ENCODE assay signal across 8 cellular contexts in the genomic region with DNA sequence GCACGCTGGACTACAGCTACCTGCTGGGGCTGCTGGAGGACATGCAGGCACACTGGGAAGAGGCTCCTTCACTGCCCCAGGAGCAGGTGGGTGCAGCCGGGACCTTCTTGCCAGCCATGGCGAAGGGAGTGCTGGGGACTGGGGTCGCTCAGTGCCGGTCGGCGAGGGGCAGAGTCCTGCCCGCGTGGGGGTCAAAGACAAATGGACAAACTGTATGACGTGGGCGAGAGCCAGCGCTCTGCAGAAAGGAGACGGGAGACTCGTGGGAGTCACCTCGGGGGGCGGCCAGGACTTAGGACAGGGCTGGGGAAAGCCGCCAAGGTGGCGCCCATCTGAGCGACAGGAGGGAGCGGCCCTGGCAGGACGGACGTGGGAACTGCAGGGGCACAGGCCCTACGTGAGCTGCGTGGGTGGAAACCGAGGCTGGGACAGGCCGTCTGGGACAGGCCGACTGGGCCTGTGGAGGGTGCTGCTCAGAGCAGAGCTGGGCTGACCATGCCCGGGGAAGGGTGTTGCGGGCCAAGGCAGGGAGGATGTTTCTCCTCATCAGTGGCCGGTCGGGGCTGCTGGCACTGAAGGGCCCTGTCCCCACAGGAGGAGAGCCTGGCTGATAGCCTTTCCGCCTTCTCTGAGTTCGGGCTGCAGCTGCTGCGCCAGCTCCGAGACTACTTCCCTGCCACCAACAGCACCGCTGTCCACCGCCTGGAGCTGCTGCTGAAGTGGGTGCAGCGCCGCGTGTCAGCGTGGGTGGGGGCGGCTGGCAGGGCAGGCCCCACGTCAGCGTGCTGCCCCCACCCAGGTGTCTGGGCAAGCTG. TPM values are rescaled to one million over a fixed set of nuclear protein-coding genes. Genes with fewer than 3 reads are reported as not detected.
DNase-seq lines count a peak whose midpoint lies in the region; ATAC-seq, FAIRE-seq and TF ChIP-seq lines count a peak whose summit lies in the region.

No MANE protein-coding gene starts in this region.

- peak overlapping the region; percentile 50 for H3K27ac Mint-ChIP-seq in CD4-positive, alpha-beta T cell
- H3K27ac Mint-ChIP-seq in naive thymus-derived CD4-positive, alpha-beta T cell = peak overlapping the region in 5 of 9 donors; percentile 45 to 79 (median 52)

- ATAC-seq in CD4-positive, alpha-beta T cell (ENCODE audit: poor library complexity) = no peak
- ATAC-seq in HG03571 (IDR thresholded peaks at IDR 0.05; ENCODE audit: unreplicated experiment) (peak; percentile 1), HG02623 (IDR thresholded peaks at IDR 0.05; ENCODE audit: unreplicated experiment) (no peak)
- no peak for ATAC-seq in naive thymus-derived CD4-positive, alpha-beta T cell

- H3K27me3 ChIP-seq in CD4-positive, alpha-beta T cell (ENCODE audit: control insufficient read depth, insufficient read depth, low read length) = no peaks in the 10 kb centered on the region
- no peaks in the 10 kb centered on the region for H3K27me3 ChIP-seq in bronchial epithelial cell (ENCODE audit: control insufficient read depth, insufficient read depth, low read length)
- no peaks in the 10 kb centered on the region for H3K27me3 ChIP-seq in naive thymus-derived CD4-positive, alpha-beta T cell (ENCODE audit: control insufficient read depth in 2 of 2, insufficient read depth in 2 of 2, low read length in 2 of 2)

- no peak overlapping the region for H3K27ac ChIP-seq in CD4-positive, alpha-beta T cell (ENCODE audit: low read depth, low read length)
- no peak overlapping the region for H3K27ac ChIP-seq in naive thymus-derived CD4-positive, alpha-beta T cell (ENCODE audit: low read depth, low read length)

- no peak for DNase-seq in CD4-positive, alpha-beta T cell
- DNase-seq in bronchial epithelial cell (ENCODE audit: low read depth) = no peak
- no peak for DNase-seq in naive thymus-derived CD4-positive, alpha-beta T cell
- DNase-seq in NCI-H1930 (lab: John Stamatoyannopoulos, UW) = no peak
- DNase-seq in GM19239 (ENCODE audit: insufficient read length, low spot score) = no peak
- no peak for DNase-seq in GOT3 (lab: John Stamatoyannopoulos, UW)

- H3K4me3 ChIP-seq in bronchial epithelial cell (ENCODE audit: low read depth, low read length) = peak overlapping the region; percentile 28
- peak overlapping the region; percentile 66 for H3K4me3 ChIP-seq in naive thymus-derived CD4-positive, alpha-beta T cell (ENCODE audit: low read length)

- intact Hi-C loops in CD4-positive, alpha-beta T cell (cut with DNase I, micrococcal nuclease) = loop anchor here (2.0 kb wide), 2 partner anchors 33 to 35 kb away; a partner anchor contains a TSS
- intact Hi-C loops in naive thymus-derived CD4-positive, alpha-beta T cell (cut with micrococcal nuclease) = loop anchor here (1.0 to 10.0 kb wide), 7 partner anchors 8 to 431 kb away; a partner anchor contains a TSS

- H3K36me3 Mint-ChIP-seq in CD4-positive, alpha-beta T cell (ENCODE audit: low read depth) = peaks cover 6% of the 10 kb centered on the region
- no peaks in the 10 kb centered on the region for H3K36me3 Mint-ChIP-seq in naive thymus-derived CD4-positive, alpha-beta T cell

- H3K4me3 Mint-ChIP-seq in CD4-positive, alpha-beta T cell = peak overlapping the region; percentile 66
- peak overlapping the region; percentile 60 to 86 (median 80) for H3K4me3 Mint-ChIP-seq in naive thymus-derived CD4-positive, alpha-beta T cell

- POLR2A ChIA-PET in CD4-positive, alpha-beta T cell (lab: Charles Lee) = interaction anchor here (1.1 to 3.1 kb wide), 8 partner anchors 8 to 439 kb away, joined by 3 to 24 read pairs (median 7); a partner anchor contains a TSS
- POLR2A ChIA-PET in naive thymus-derived CD4-positive, alpha-beta T cell (lab: Charles Lee) = interaction anchor here (2.0 kb wide), 1 partner anchor 34 kb away, joined by 7 read pairs; a partner anchor contains a TSS

- H3K4me1 ChIP-seq in naive thymus-derived CD4-positive, alpha-beta T cell (ENCODE audit: control insufficient read depth in 2 of 2, insufficient read depth in 2 of 2, low read length in 2 of 2) = peaks cover 11 to 17% of the 10 kb centered on the region in 2 donors

- H3K9me3 Mint-ChIP-seq in CD4-positive, alpha-beta T cell = no peaks in the 10 kb centered on the region
- no peaks in the 10 kb centered on the region for H3K9me3 Mint-ChIP-seq in naive thymus-derived CD4-positive, alpha-beta T cell

- CTCF ChIA-PET in CD4-positive, alpha-beta T cell (lab: Charles Lee) = interaction anchor here (0.9 to 1.5 kb wide), 3 partner anchors 11 to 77 kb away, joined by 3 to 5 read pairs (median 4); a partner anchor contains a TSS
- CTCF ChIA-PET in naive thymus-derived CD4-positive, alpha-beta T cell (lab: Charles Lee) = interaction anchor here (1.0 kb wide), 1 partner anchor 43 kb away, joined by 3 read pairs; no protein-coding TSS in a partner anchor

- no peaks in the 10 kb centered on the region for H3K9me3 ChIP-seq in CD4-positive, alpha-beta T cell (ENCODE audit: control insufficient read depth, low read length)
- no peaks in the 10 kb centered on the region for H3K9me3 ChIP-seq in naive thymus-derived CD4-positive, alpha-beta T cell (ENCODE audit: control insufficient read depth in 2 of 3, low read length in 3 of 3)

- H3K27me3 Mint-ChIP-seq in CD4-positive, alpha-beta T cell = no peaks in the 10 kb centered on the region
- no peaks in the 10 kb centered on the region for H3K27me3 Mint-ChIP-seq in naive thymus-derived CD4-positive, alpha-beta T cell

- H3K4me1 Mint-ChIP-seq in CD4-positive, alpha-beta T cell (ENCODE audit: low read depth) = peaks cover 13% of the 10 kb centered on the region
- H3K4me1 Mint-ChIP-seq in naive thymus-derived CD4-positive, alpha-beta T cell = peaks cover 7 to 18% (median 15%) of the 10 kb centered on the region in 7 donors

- FAIRE-seq in bronchial epithelial cell (lab: Jason Lieb, UNC) (no peak), GM19239 (lab: Jason Lieb, UNC) (no peak)

- no peak for TF ChIP-seq CTCF in CD4-positive, alpha-beta T cell (IDR thresholded peaks at IDR 0.05)
- no peak for TF ChIP-seq CTCF in bronchial epithelial cell (IDR thresholded peaks at IDR 0.05; ENCODE audit: insufficient read depth, low read length, severe bottlenecking)

- H3K36me3 ChIP-seq in bronchial epithelial cell (ENCODE audit: control insufficient read depth, insufficient read depth, low read length) = no peaks in the 10 kb centered on the region
- H3K36me3 ChIP-seq in naive thymus-derived CD4-positive, alpha-beta T cell (ENCODE audit: control insufficient read depth in 2 of 3, insufficient read depth in 3 of 3, low read length in 3 of 3) = peaks cover 0 to 12% (median 0%) of the 10 kb centered on the region in 3 experiments

RNA-seq across cellular contexts. Expression of a gene that starts 8.0 kb away (rescaled TPM):
- 10 to 100 TPM; 19.9 to 21.4 TPM for total RNA-seq in CD4-positive, alpha-beta T cell
- total RNA-seq in bronchial epithelial cell = 84.7 and 117 TPM in 2 replicates
- total RNA-seq in naive thymus-derived CD4-positive, alpha-beta T cell = 10 to 100 TPM; 21.0 to 50.4 (median 33.3) TPM
- 100 to 1,000 TPM in 1 of 2 donors, 10 to 100 TPM in 1; 79.7 to 103 TPM for polyA plus RNA-seq in naive thymus-derived CD4-positive, alpha-beta T cell

RNA-seq across cellular contexts. Expression of a gene that starts 8.1 kb away (rescaled TPM):
- total RNA-seq in CD4-positive, alpha-beta T cell = 10 to 100 TPM; 27.6 to 32.0 TPM
- total RNA-seq in bronchial epithelial cell = 26.9 and 30.0 TPM in 2 replicates
- 10 to 100 TPM; 37.9 to 57.7 (median 48.6) TPM for total RNA-seq in naive thymus-derived CD4-positive, alpha-beta T cell
- 10 to 100 TPM; 48.2 to 51.3 TPM for polyA plus RNA-seq in naive thymus-derived CD4-positive, alpha-beta T cell

RNA-seq across cellular contexts. Expression of a gene that starts 10.2 kb away (rescaled TPM):
- 10 to 100 TPM; 19.6 to 21.5 TPM for total RNA-seq in CD4-positive, alpha-beta T cell
- 0.26 and 0.51 TPM in 2 replicates for total RNA-seq in bronchial epithelial cell
- 1 to 10 TPM in 3 of 5 experiments, under 1 TPM in 2; 0.49 to 7.5 (median 1.1) TPM for total RNA-seq in naive thymus-derived CD4-positive, alpha-beta T cell
- polyA plus RNA-seq in naive thymus-derived CD4-positive, alpha-beta T cell = 1 to 10 TPM in 1 of 2 donors, under 1 TPM in 1; 0.20 to 1.3 TPM

RNA-seq across cellular contexts. Expression of a gene that starts 34.2 kb away (rescaled TPM):
- 100 to 1,000 TPM; 247 to 252 TPM for total RNA-seq in CD4-positive, alpha-beta T cell
- 34.9 and 49.8 TPM in 2 replicates for total RNA-seq in bronchial epithelial cell
- 100 to 1,000 TPM; 159 to 277 (median 203) TPM for total RNA-seq in naive thymus-derived CD4-positive, alpha-beta T cell
- 10 to 100 TPM; 67.2 to 78.9 TPM for polyA plus RNA-seq in naive thymus-derived CD4-positive, alpha-beta T cell
